8 cellular contexts compared by ENCODE assay signal in the genomic region with DNA sequence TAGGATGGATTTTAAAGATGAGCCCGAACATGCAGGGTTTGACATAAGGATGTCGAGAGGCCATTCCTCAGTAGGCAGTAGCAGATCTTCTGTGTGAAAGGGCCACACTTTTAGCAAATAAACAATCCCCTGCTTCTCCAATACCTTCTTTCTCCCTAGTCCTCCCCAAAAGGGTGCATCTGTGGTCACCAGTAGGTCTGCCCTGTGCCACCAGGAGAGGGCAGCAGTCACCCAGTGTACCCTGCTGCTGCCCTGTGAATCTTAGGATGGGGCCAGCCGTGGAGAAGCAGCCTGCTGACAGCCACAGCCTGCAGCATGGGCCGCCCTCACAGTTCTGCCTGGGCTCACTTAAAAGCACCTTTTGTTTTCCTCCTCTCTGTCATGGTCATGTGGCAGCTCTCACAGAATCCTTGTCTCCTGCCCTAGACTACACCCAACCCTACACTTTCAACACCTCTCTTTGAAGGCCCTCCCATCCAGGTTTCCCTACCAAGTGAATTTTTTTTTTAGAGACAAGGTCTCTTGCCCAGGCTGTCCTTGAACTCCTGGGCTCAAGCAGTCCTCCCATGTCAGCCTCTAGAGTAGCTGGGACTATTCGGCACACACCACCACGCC. TPM values are rescaled to one million over a fixed set of nuclear protein-coding genes. Genes with fewer than 3 reads are reported as not detected.
DNase-seq lines count a peak whose midpoint lies in the region; ATAC-seq and TF ChIP-seq lines count a peak whose summit lies in the region.
"Not testable (repeated sequence)": the region's sequence is repeated elsewhere in the genome, so short reads cannot be mapped to it uniquely, and the experiment has no call there.

No MANE protein-coding gene starts in this region.

- not testable (repeated sequence) for H3K4me3 Mint-ChIP-seq in activated T-helper 17 cell treated with anti-CD3 and anti-CD28 coated beads, Interleukin-2, amount 50 U/mL, for 72 hours; effector memory CD8-positive, alpha-beta T cell

- not testable (repeated sequence) for H3K4me3 ChIP-seq in kidney epithelial cell (ENCODE audit: low read depth, low read length)

- CTCF ChIA-PET in GM10248 (lab: Yijun Ruan, JAX) = interaction anchor here (1.6 kb wide), 1 partner anchor 639 kb away, joined by 5 read pairs; no protein-coding TSS in a partner anchor

- POLR2A ChIA-PET in GM10248 (lab: Yijun Ruan, JAX) = not testable (repeated sequence)

- not testable (repeated sequence) for H3K4me1 Mint-ChIP-seq in activated T-helper 17 cell treated with anti-CD3 and anti-CD28 coated beads, Interleukin-2, amount 50 U/mL, for 72 hours; effector memory CD8-positive, alpha-beta T cell (ENCODE audit: low read depth in 2 of 2)

- ATAC-seq in activated T-helper 17 cell treated with anti-CD3 and anti-CD28 coated beads, Interleukin-2, amount 50 U/mL, for 72 hours (replicated peaks); effector memory CD8-positive, alpha-beta T cell (replicated peaks): not testable (repeated sequence)

- H3K36me3 ChIP-seq in kidney epithelial cell (ENCODE audit: control insufficient read depth, insufficient read depth, low read length) = not testable (repeated sequence)

- H3K27me3 Mint-ChIP-seq in activated T-helper 17 cell treated with anti-CD3 and anti-CD28 coated beads, Interleukin-2, amount 50 U/mL, for 72 hours; effector memory CD8-positive, alpha-beta T cell: not testable (repeated sequence)

- H3K36me3 Mint-ChIP-seq in activated T-helper 17 cell treated with anti-CD3 and anti-CD28 coated beads, Interleukin-2, amount 50 U/mL, for 72 hours (ENCODE audit: low read depth); effector memory CD8-positive, alpha-beta T cell (ENCODE audit: insufficient read depth): not testable (repeated sequence)

- peak overlapping the region; percentile 5 for H3K27ac Mint-ChIP-seq in activated T-helper 17 cell treated with anti-CD3 and anti-CD28 coated beads, Interleukin-2, amount 50 U/mL, for 72 hours
- peak overlapping the region in 1 of 2 donors; percentile 46 for H3K27ac Mint-ChIP-seq in effector memory CD8-positive, alpha-beta T cell

- H3K9me3 Mint-ChIP-seq in activated T-helper 17 cell treated with anti-CD3 and anti-CD28 coated beads, Interleukin-2, amount 50 U/mL, for 72 hours; effector memory CD8-positive, alpha-beta T cell: not testable (repeated sequence)

- DNase-seq in A172 (ENCODE audit: low spot score) (peak; percentile 50), NCI-H1105 treated with DMSO at 0.1 percent for 48 hours (lab: John Stamatoyannopoulos, UW) (peak; percentile 3), T1000 (lab: John Stamatoyannopoulos, UW) (peak; percentile 64)
- not testable (repeated sequence) for DNase-seq in GM10248 (ENCODE audit: extremely low spot score); kidney epithelial cell (ENCODE audit: low read depth)
- peak; percentile 33 to 47 (median 46) for DNase-seq in effector memory CD8-positive, alpha-beta T cell
- peak; percentile 54 for DNase-seq in stimulated activated CD4-positive, alpha-beta T cell treated with anti-CD3 and anti-CD28 coated beads, Interleukin-15, amount 100 ng/mL, for 24 hours

- not testable (repeated sequence) for H3K27me3 ChIP-seq in kidney epithelial cell (ENCODE audit: control insufficient read depth, insufficient read depth, low read length)

- TF ChIP-seq CTCF in GM10248 (IDR thresholded peaks at IDR 0.05; ENCODE audit: control extremely low read depth, extremely low read depth, low read depth, missing control alignments) (peak; percentile 61), kidney epithelial cell (IDR thresholded peaks at IDR 0.05; ENCODE audit: insufficient read depth, low read length, poor library complexity, severe bottlenecking) (peak; percentile 34)

RNA-seq across cellular contexts. Expression of gene DEFB108B, which starts 40.3 kb away (rescaled TPM):
- total RNA-seq in A172 (2014; rRNA removed; shearing (Covaris generic)) = not detected in 2 replicates
- not detected for total RNA-seq in activated T-helper 17 cell treated with anti-CD3 and anti-CD28 coated beads, Interleukin-2, amount 50 U/mL, for 72 hours
- total RNA-seq in kidney epithelial cell = not detected in 2 replicates
